Comparison of ENCODE assay signal across 8 cellular contexts in the genomic region with DNA sequence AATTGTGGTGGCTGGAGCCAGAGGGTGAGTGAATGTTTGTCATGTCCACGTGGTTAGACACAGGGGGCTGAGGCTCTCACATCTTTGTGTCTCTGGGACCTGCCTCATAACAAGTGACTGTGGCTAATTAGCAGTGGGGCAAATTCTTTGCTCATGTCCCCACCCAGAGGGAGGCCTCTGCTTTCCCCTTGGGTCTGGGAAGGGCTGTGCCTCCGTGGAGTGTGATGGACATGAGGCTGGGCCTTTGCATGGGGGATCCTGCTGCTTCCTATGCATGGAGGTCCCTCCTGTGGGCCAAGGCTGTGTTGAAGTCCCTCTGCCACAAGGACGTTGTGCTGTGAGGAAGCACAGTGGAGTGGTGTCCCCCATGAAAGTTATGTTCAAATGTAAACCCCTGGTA.
"Had no signal": no experiment of that assay in that cellular context is flagged by ENCODE, and none has a peak within 500 bp of the region (broad histone marks: within the 10 kb centered on the region; RNA-seq: fewer than 3 reads in every experiment).

No MANE protein-coding gene starts in this region.

- ATAC-seq: HCT116 had no signal

- H3K27ac ChIP-seq: GM23248 had no signal

- H3K4me1 ChIP-seq: HAP-1 had no signal

- H3K4me3 Mint-ChIP-seq: HFFc6, IgD-negative memory B cell had no signal

- H3K36me3 ChIP-seq: HAP-1 had no signal

- H3K27ac Mint-ChIP-seq: HFFc6, IgD-negative memory B cell had no signal

- H3K36me3 Mint-ChIP-seq: IgD-negative memory B cell had no signal

- H2AFZ ChIP-seq: GM23248 had no signal

- DNase-seq: GM23248, GOT3, H7, HFFc6, KG1 had no signal

- H3K4me3 ChIP-seq: GM23248, HAP-1 had no signal

- H3K4me1 Mint-ChIP-seq: IgD-negative memory B cell had no signal

- H3K9me3 ChIP-seq: HAP-1 had no signal

- H3K9ac ChIP-seq: GM23248 had no signal
